Comparison of ENCODE assay signal across 2 cellular contexts in genomic region chr7:75024922-75025321, GRCh38.
TF ChIP-seq lines count a peak whose summit lies in the region.

No MANE protein-coding gene starts in this region.

TF ChIP-seq in IMR-90, 13 proteins besides CTCF, POLR2A, EP300 and RAD21:
- no peak for TF ChIP-seq MAFK (IDR thresholded peaks at IDR 0.05; ENCODE audit: low read depth, low read length)
- TF ChIP-seq CHD1 (IDR thresholded peaks at IDR 0.05; ENCODE audit: low read depth, low read length) = no peak
- no peak for TF ChIP-seq SMC3 (IDR thresholded peaks at IDR 0.05; ENCODE audit: low read depth, low read length)
- TF ChIP-seq, protein P1, sequence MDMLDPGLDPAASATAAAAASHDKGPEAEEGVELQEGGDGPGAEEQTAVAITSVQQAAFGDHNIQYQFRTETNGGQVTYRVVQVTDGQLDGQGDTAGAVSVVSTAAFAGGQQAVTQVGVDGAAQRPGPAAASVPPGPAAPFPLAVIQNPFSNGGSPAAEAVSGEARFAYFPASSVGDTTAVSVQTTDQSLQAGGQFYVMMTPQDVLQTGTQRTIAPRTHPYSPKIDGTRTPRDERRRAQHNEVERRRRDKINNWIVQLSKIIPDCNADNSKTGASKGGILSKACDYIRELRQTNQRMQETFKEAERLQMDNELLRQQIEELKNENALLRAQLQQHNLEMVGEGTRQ (IDR thresholded peaks at IDR 0.05; ENCODE audit: low read depth, low read length) = no peak
- TF ChIP-seq, protein P2, sequence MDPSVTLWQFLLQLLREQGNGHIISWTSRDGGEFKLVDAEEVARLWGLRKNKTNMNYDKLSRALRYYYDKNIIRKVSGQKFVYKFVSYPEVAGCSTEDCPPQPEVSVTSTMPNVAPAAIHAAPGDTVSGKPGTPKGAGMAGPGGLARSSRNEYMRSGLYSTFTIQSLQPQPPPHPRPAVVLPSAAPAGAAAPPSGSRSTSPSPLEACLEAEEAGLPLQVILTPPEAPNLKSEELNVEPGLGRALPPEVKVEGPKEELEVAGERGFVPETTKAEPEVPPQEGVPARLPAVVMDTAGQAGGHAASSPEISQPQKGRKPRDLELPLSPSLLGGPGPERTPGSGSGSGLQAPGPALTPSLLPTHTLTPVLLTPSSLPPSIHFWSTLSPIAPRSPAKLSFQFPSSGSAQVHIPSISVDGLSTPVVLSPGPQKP (IDR thresholded peaks at IDR 0.05; ENCODE audit: borderline replicate concordance, low read depth, low read length) = no peak
- no peak for TF ChIP-seq BHLHE40 (IDR thresholded peaks at IDR 0.05; ENCODE audit: low read depth, low read length)
- TF ChIP-seq MAZ (IDR thresholded peaks at IDR 0.05; ENCODE audit: borderline replicate concordance, low read depth, low read length) = no peak
- no peak for TF ChIP-seq FOS (IDR thresholded peaks at IDR 0.05; ENCODE audit: low read depth, low read length)
- TF ChIP-seq NFE2L2 (IDR thresholded peaks at IDR 0.05; ENCODE audit: low read depth, low read length) = no peak
- no peak for TF ChIP-seq MXI1 (IDR thresholded peaks at IDR 0.05; ENCODE audit: borderline replicate concordance, low read depth, low read length)
- no peak for TF ChIP-seq RCOR1 (IDR thresholded peaks at IDR 0.05; ENCODE audit: insufficient replicate concordance, low read length)
- no peak for TF ChIP-seq CEBPB (IDR thresholded peaks at IDR 0.05; ENCODE audit: low read depth, low read length)

TF ChIP-seq in K562, 482 proteins besides CTCF, POLR2A, EP300 and RAD21:
- TF ChIP-seq THRA (IDR thresholded peaks at IDR 0.05) = no peak
- peak; percentile 47; the same call in 1 of the 2 replicates for TF ChIP-seq POLR2G (IDR thresholded peaks at IDR 0.05; ENCODE audit: low read depth, low read length)
- TF ChIP-seq RBM22 (IDR thresholded peaks at IDR 0.05; ENCODE audit: low read depth, low read length, poor library complexity, severe bottlenecking) = peak; percentile 48
TF ChIP-seq in K562: peak in this region for 2.
